Comparison of ENCODE assay signal across 8 cellular contexts in genomic region chr3:12984023-12984823, GRCh38.
DNase-seq lines count a peak whose midpoint lies in the region; ATAC-seq and TF ChIP-seq lines count a peak whose summit lies in the region.

No MANE protein-coding gene starts in this region.

- no peaks in the 10 kb centered on the region for H3K27me3 ChIP-seq in psoas muscle (ENCODE audit: insufficient read depth in 3 of 3, low read length in 2 of 3)

- POLR2A ChIA-PET in RWPE1 (lab: Yijun Ruan, JAX; ENCODE audit: low non-redundant PET) = interaction anchor here (0.6 kb wide), 1 partner anchor 305 kb away, joined by 5 read pairs; no protein-coding TSS in a partner anchor

- 47 to 58% (median 47%) methylated on average over 7 of the region's 7 CpGs for WGBS in psoas muscle, 3 donors

- no peak overlapping the region for H3K4me3 ChIP-seq in psoas muscle

- intact Hi-C loops in Right ventricle myocardium superior (cut with DNase I) = loop anchor here (10.0 kb wide), 1 partner anchor 89 kb away; no protein-coding TSS in a partner anchor
- intact Hi-C loops in psoas muscle (cut with DNase I) = loop anchor here (2.0 to 5.0 kb wide), 2 partner anchors 52 to 113 kb away; no protein-coding TSS in a partner anchor

- CTCF ChIA-PET in RWPE1 (lab: Yijun Ruan, JAX) = interaction anchor here (0.6 kb wide), 4 partner anchors 10 to 1906 kb away, joined by 3 read pairs; no protein-coding TSS in a partner anchor

- DNase-seq in NCI-H446 (lab: John Stamatoyannopoulos, UW) = peak; percentile 26 to 59
- DNase-seq in NCI-H446 treated with DMSO at 0.1 percent for 48 hours (lab: John Stamatoyannopoulos, UW) = no peak
- peak; percentile 32 for DNase-seq in RWPE1 (ENCODE audit: low spot score)
- peak; percentile 69 for DNase-seq in activated naive CD4-positive, alpha-beta T cell treated with anti-CD3 and anti-CD28 coated beads, Interleukin-2, amount 50 U/mL, for 16 hours
- peak; percentile 75 for DNase-seq in Right ventricle myocardium superior
- peak; percentile 70 to 78 for DNase-seq in psoas muscle

- peak; percentile 54 for TF ChIP-seq CTCF in RWPE1 (conservative IDR thresholded peaks at IDR 0.05; ENCODE audit: low read depth)
- TF ChIP-seq CTCF in psoas muscle (IDR thresholded peaks at IDR 0.05) = peak; percentile 80

- peak; percentile 47 for ATAC-seq in HG03439 (IDR thresholded peaks at IDR 0.05; ENCODE audit: unreplicated experiment)
- ATAC-seq in Right ventricle myocardium superior (ENCODE audit: poor library complexity) = peak; percentile 87
- ATAC-seq in psoas muscle = peak; percentile 84 to 92 (median 86)
- no peak for ATAC-seq in GM21515 (IDR thresholded peaks at IDR 0.05; ENCODE audit: unreplicated experiment)

- H3K9me3 ChIP-seq in psoas muscle = no peaks in the 10 kb centered on the region

- no peak overlapping the region for H3K27ac ChIP-seq in RWPE1
- H3K27ac ChIP-seq in psoas muscle = peak overlapping the region; percentile 36

- H3K4me1 ChIP-seq in psoas muscle = peaks cover 31% of the 10 kb centered on the region

- H3K36me3 ChIP-seq in psoas muscle (ENCODE audit: insufficient read depth in 1 of 2, low read depth in 1 of 2) = no peaks in the 10 kb centered on the region
